2 cellular contexts compared by ENCODE assay signal in the genomic region with DNA sequence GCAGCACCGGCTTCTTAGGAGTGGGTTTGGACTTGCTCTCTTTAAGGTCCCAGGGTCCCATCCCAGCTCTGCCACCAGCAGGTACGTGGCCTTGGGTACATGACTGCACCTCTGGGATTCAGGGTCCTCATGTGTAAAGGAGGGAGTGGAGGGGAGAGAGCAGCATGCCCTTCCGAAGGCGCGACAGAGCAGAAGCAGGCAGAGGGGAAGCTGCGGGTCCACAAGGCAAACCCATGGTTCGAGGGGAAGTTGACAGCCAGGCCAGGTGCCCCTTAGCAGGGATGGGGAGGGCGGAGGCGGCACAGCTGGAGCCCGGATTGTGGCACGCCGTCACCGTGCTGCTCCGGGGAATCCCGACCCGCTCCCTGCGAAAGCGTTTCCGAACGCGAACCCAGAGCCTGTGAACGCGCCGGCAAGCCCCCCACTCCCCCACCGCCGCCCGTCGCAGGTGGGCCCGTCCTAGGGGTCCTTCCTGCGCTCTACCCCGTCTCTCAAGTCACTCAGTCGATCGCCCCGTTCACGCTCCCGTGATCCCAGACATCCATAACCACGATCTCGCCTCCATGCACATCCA.
TF ChIP-seq lines count a peak whose summit lies in the region.

No MANE protein-coding gene starts in this region.

TF ChIP-seq in SK-N-SH, 30 proteins besides CTCF, POLR2A, EP300 and RAD21 (continued from another document):
- TF ChIP-seq REST (IDR thresholded peaks at IDR 0.05; ENCODE audit: low read depth, low read length): no peak
- no peak for TF ChIP-seq MEF2A (IDR thresholded peaks at IDR 0.05; ENCODE audit: borderline replicate concordance, low read depth)
- no peak for TF ChIP-seq GATA2 (CRISPR knock-in tag; IDR thresholded peaks at IDR 0.05)
- no peak for TF ChIP-seq FOXM1 (IDR thresholded peaks at IDR 0.05; ENCODE audit: low read depth)
- TF ChIP-seq CHD2 (IDR thresholded peaks at IDR 0.05; ENCODE audit: low read length, partially characterized antibody): no peak
- no peak for TF ChIP-seq TEAD4 (IDR thresholded peaks at IDR 0.05; ENCODE audit: borderline replicate concordance, insufficient read depth)
- TF ChIP-seq, protein P1, sequence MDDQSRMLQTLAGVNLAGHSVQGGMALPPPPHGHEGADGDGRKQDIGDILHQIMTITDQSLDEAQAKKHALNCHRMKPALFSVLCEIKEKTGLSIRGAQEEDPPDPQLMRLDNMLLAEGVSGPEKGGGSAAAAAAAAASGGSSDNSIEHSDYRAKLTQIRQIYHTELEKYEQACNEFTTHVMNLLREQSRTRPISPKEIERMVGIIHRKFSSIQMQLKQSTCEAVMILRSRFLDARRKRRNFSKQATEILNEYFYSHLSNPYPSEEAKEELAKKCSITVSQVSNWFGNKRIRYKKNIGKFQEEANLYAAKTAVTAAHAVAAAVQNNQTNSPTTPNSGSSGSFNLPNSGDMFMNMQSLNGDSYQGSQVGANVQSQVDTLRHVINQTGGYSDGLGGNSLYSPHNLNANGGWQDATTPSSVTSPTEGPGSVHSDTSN (IDR thresholded peaks at IDR 0.05): no peak
- no peak for TF ChIP-seq ELF1 (IDR thresholded peaks at IDR 0.05)
- TF ChIP-seq RXRA (IDR thresholded peaks at IDR 0.05; ENCODE audit: borderline replicate concordance, low read depth): no peak

TF ChIP-seq in SK-N-SH treated with all-trans-retinoic acid at 6 μM for 48 hours, 23 proteins besides CTCF, POLR2A, EP300 and RAD21 (continued from another document):
- TF ChIP-seq, protein P2, sequence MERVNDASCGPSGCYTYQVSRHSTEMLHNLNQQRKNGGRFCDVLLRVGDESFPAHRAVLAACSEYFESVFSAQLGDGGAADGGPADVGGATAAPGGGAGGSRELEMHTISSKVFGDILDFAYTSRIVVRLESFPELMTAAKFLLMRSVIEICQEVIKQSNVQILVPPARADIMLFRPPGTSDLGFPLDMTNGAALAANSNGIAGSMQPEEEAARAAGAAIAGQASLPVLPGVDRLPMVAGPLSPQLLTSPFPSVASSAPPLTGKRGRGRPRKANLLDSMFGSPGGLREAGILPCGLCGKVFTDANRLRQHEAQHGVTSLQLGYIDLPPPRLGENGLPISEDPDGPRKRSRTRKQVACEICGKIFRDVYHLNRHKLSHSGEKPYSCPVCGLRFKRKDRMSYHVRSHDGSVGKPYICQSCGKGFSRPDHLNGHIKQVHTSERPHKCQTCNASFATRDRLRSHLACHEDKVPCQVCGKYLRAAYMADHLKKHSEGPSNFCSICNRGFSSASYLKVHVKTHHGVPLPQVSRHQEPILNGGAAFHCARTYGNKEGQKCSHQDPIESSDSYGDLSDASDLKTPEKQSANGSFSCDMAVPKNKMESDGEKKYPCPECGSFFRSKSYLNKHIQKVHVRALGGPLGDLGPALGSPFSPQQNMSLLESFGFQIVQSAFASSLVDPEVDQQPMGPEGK (CRISPR knock-in tag; IDR thresholded peaks at IDR 0.05; ENCODE audit: borderline replicate concordance): no peak
- TF ChIP-seq ZNF565 (CRISPR knock-in tag; conservative IDR thresholded peaks at IDR 0.05; ENCODE audit: low read depth) (no peak), BACH2 (CRISPR knock-in tag; IDR thresholded peaks at IDR 0.05; ENCODE audit: borderline replicate concordance) (no peak)
